23 cellular contexts compared by ENCODE assay signal in the genomic region with DNA sequence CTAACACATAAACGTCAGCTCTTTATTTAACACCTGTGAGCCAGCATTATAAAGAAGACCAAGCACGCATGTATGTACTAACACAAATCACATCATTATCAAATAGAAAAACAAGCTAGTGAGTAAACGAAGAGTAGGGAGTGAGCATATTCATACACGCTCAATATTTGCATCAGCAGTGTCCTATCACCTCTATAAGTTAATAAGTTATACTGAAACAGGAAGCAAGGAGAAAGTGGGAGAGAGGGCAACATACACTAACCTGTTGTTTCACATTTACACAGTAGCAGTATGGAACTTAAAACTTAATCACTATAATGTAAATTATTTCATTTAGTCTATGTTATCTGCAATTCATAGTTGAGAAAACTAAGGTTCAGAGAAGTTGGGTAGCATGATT.
DNase-seq lines count a peak whose midpoint lies in the region; ATAC-seq and TF ChIP-seq lines count a peak whose summit lies in the region.
"Had no signal": no experiment of that assay in that cellular context is flagged by ENCODE, and none has a peak within 500 bp of the region (broad histone marks: within the 10 kb centered on the region; RNA-seq: fewer than 3 reads in every experiment).

No MANE protein-coding gene starts in this region.

- H2BK5ac ChIP-seq in IMR-90 (ENCODE audit: low read depth, low read length, poor library complexity, severe bottlenecking), result no peak overlapping the region

- H3K9me1 ChIP-seq in IMR-90 (ENCODE audit: insufficient read depth, low read length), result peaks cover 2% of the 10 kb centered on the region; the same call in 1 of the 2 replicates

- H3K4me3 ChIP-seq in IMR-90 (ENCODE audit: insufficient read depth, low read depth, low read length) (no peak overlapping the region), mucosa of descending colon (no peak overlapping the region)

- peak; percentile 1 to 16 for DNase-seq in NCI-H526 (lab: John Stamatoyannopoulos, UW)
- DNase-seq in NCI-H526 treated with DMSO at 0.1 percent for 48 hours (lab: John Stamatoyannopoulos, UW), result no peak
- no peak for DNase-seq in IMR-90
- DNase-seq in mucosa of descending colon, result peak in 1 of 3 donors; percentile 42
- DNase-seq in type B pancreatic cell (ENCODE audit: extremely low spot score, unreplicated experiment), result no peak
- DNase-seq in AG08395 (ENCODE audit: low spot score), result no peak
- DNase-seq: BE2C; CD8-positive, alpha-beta memory T cell; NCI-H1105; NCI-H1436 treated with DMSO at 0.1 percent for 48 hours; NCI-H187 treated with DMSO at 0.1 percent for 48 hours; NCI-H524; NCI-H82; SHP77; T-helper 1 cell had no signal

- H3K4me3 Mint-ChIP-seq in type B pancreatic cell, result no peak overlapping the region
- H3K4me3 Mint-ChIP-seq: CD14-positive monocyte; CD8-positive, alpha-beta memory T cell had no signal

- peak overlapping the region; percentile 84; the same call in 1 of the 2 replicates for H2BK20ac ChIP-seq in IMR-90 (ENCODE audit: low read depth, low read length)

- ATAC-seq in IMR-90 (ENCODE audit: low read depth), result no peak
- peak; percentile 99 for ATAC-seq in mucosa of descending colon
- no peak for ATAC-seq in HG03045 (IDR thresholded peaks at IDR 0.05; ENCODE audit: unreplicated experiment)
- no peak for ATAC-seq in GM21825 (IDR thresholded peaks at IDR 0.05; ENCODE audit: unreplicated experiment)
- ATAC-seq: HCT116, Panc1 had no signal

- H3K18ac ChIP-seq in IMR-90 (ENCODE audit: low read depth, low read length), result peak overlapping the region; percentile 64; the same call in 1 of the 2 replicates

- no peak for TF ChIP-seq CTCF in IMR-90 (conservative IDR thresholded peaks at IDR 0.05; ENCODE audit: low read depth, low read length)
- no peak for TF ChIP-seq CTCF in mucosa of descending colon (IDR thresholded peaks at IDR 0.05)
- TF ChIP-seq CTCF in type B pancreatic cell (conservative IDR thresholded peaks at IDR 0.05), result no peak

- H3K23ac ChIP-seq in IMR-90 (ENCODE audit: low read depth, low read length), result peak overlapping the region; percentile 52; the same call in 1 of the 2 replicates

- peak overlapping the region; percentile 76; the same call in 1 of the 2 replicates for H2AK5ac ChIP-seq in IMR-90 (ENCODE audit: low read depth, low read length)

- H3K4me2 ChIP-seq in IMR-90 (ENCODE audit: low read depth, low read length), result no peak overlapping the region
- H3K4me2 ChIP-seq: KMS-11 had no signal

- peaks cover 3% of the 10 kb centered on the region for H3K36me3 Mint-ChIP-seq in type B pancreatic cell
- H3K36me3 Mint-ChIP-seq: CD14-positive monocyte had no signal

- no peak overlapping the region for H2AFZ ChIP-seq in IMR-90 (replicated peaks; ENCODE audit: low read length, poor library complexity)

- H3K79me1 ChIP-seq in IMR-90 (ENCODE audit: low read depth in 1 of 2, low read length in 2 of 2), result no peaks in the 10 kb centered on the region

- 0 out of 2 replicates have a peak, but pooled peaks cover 2% of the 10 kb centered on the region for H3K9me3 ChIP-seq in IMR-90 (ENCODE audit: control insufficient read depth, insufficient read depth, low read length)
- peaks cover under 1% of the 10 kb centered on the region for H3K9me3 ChIP-seq in mucosa of descending colon
- H3K9me3 ChIP-seq: BE2C had no signal

- intact Hi-C loops in IMR-90 (cut with micrococcal nuclease), result loop anchor here (5.0 kb wide), 4 partner anchors 171 to 566 kb away; a partner anchor contains a TSS
- intact Hi-C loops in mucosa of descending colon (cut with DNase I, micrococcal nuclease), result no loop called here

- H3K27me3 Mint-ChIP-seq in type B pancreatic cell, result no peaks in the 10 kb centered on the region

- no peak overlapping the region for H3K27ac ChIP-seq in IMR-90 (ENCODE audit: insufficient read depth, low read length)
- H3K27ac ChIP-seq: 22Rv1, KMS-11, RWPE1 had no signal

- BruUV-seq in IMR-90 (replicated peaks; lab: Mats Ljungman, UMichigan), result no TSS peak

- CTCF ChIA-PET in IMR-90 (lab: Yijun Ruan, JAX), result no interaction called here

- peak overlapping the region; percentile 38; the same call in 1 of the 2 replicates for H3K14ac ChIP-seq in IMR-90 (replicated peaks; ENCODE audit: low read depth, low read length)

- POLR2A ChIA-PET in IMR-90 (lab: Charles Lee; ENCODE audit: unreplicated experiment), result no interaction called here

- peak overlapping the region; percentile 4 for H3K27ac Mint-ChIP-seq in type B pancreatic cell
- H3K27ac Mint-ChIP-seq: CD14-positive monocyte; CD8-positive, alpha-beta memory T cell had no signal

- H4K8ac ChIP-seq in IMR-90 (ENCODE audit: low read depth in 2 of 2, low read length in 2 of 2), result no peak overlapping the region

- H4K91ac ChIP-seq in IMR-90 (ENCODE audit: insufficient read depth, low read depth, low read length), result no peak overlapping the region

- peaks cover 14% of the 10 kb centered on the region for H3K4me1 Mint-ChIP-seq in type B pancreatic cell (ENCODE audit: unreplicated experiment)
- H3K4me1 Mint-ChIP-seq: CD14-positive monocyte; CD8-positive, alpha-beta memory T cell had no signal

- H3K4ac ChIP-seq in IMR-90 (ENCODE audit: low read depth, low read length), result no peak overlapping the region

- H3K9ac ChIP-seq in IMR-90 (ENCODE audit: low read depth, low read length), result no peak overlapping the region
- H3K9ac ChIP-seq: KMS-11 had no signal

- TF ChIP-seq RAD21 in IMR-90 (IDR thresholded peaks at IDR 0.05; ENCODE audit: low read length), result no peak

- no CpG with 5 or more reads among the region's 4 CpGs for WGBS in IMR-90 (ENCODE audit: extremely low coverage in 2 of 2, insufficient read length in 1 of 2), 2 experiments

- H3K9me3 Mint-ChIP-seq in type B pancreatic cell, result peaks cover 5% of the 10 kb centered on the region

- H4K20me1 ChIP-seq in IMR-90 (ENCODE audit: insufficient read depth, low read length), result no peaks in the 10 kb centered on the region

- dilution Hi-C loops in IMR-90 (cut with HindIII; ENCODE audit: low sequenced_read_pairs, unreplicated experiment), result no loop called here

- H3K4me1 ChIP-seq in IMR-90 (ENCODE audit: control insufficient read depth, insufficient read depth, low read length) (peaks cover 5% of the 10 kb centered on the region), mucosa of descending colon (ENCODE audit: low read depth) (peaks cover 7% of the 10 kb centered on the region)

- no peak overlapping the region for H2AK9ac ChIP-seq in IMR-90 (replicated peaks; ENCODE audit: low read depth, low read length, poor library complexity)

- no peaks in the 10 kb centered on the region for H3K27me3 ChIP-seq in IMR-90 (ENCODE audit: control insufficient read depth, insufficient read depth, low read length)
- H3K27me3 ChIP-seq: BE2C had no signal

- H3K56ac ChIP-seq in IMR-90 (ENCODE audit: extremely low read depth, insufficient read depth, low read length), result no peak overlapping the region

- in situ Hi-C loops in IMR-90 (cut with MboI; ENCODE audit: low sequenced_read_pairs), result no loop called here

- no peaks in the 10 kb centered on the region for H3K36me3 ChIP-seq in IMR-90 (ENCODE audit: control insufficient read depth, insufficient read depth, low read length)
- no peaks in the 10 kb centered on the region for H3K36me3 ChIP-seq in mucosa of descending colon (ENCODE audit: low read depth)
- H3K36me3 ChIP-seq: BE2C had no signal

- no peak overlapping the region; the same call in 2 of the 3 replicates for H2BK15ac ChIP-seq in IMR-90 (ENCODE audit: low read depth, low read length)

- H2BK120ac ChIP-seq in IMR-90 (ENCODE audit: low read depth, low read length), result peak overlapping the region; percentile 88; the same call in 1 of the 2 replicates

- H4K5ac ChIP-seq in IMR-90 (ENCODE audit: low read depth, low read length), result no peak overlapping the region; the same call in 1 of the 2 replicates

- no peak for TF ChIP-seq POLR2A in IMR-90 (IDR thresholded peaks at IDR 0.05; ENCODE audit: low read depth, low read length)

TF ChIP-seq in IMR-90, 13 proteins besides CTCF, POLR2A, EP300 and RAD21:
- TF ChIP-seq RFX5 (IDR thresholded peaks at IDR 0.05; ENCODE audit: low read depth, low read length) (no peak), FOS (IDR thresholded peaks at IDR 0.05; ENCODE audit: low read depth, low read length) (no peak)

Comparison
In these comparisons a context has a peak if more than half of its experiments do, and no peak if none do; other contexts are left out.
1. DNase-seq: peak in NCI-H526 (2 of 2); none in NCI-H526 treated with DMSO at 0.1 percent for 48 hours (single experiment), IMR-90 (single experiment), type B pancreatic cell (single experiment) and AG08395 (single experiment).